Comparison of ENCODE assay signal across 9 cellular contexts in genomic region chr7:95478139-95479037, GRCh38. TPM values are rescaled to one million over a fixed set of nuclear protein-coding genes. Genes with fewer than 3 reads are reported as not detected.
DNase-seq lines count a peak whose midpoint lies in the region; ATAC-seq and TF ChIP-seq lines count a peak whose summit lies in the region.
"Had no signal": no experiment of that assay in that cellular context is flagged by ENCODE, and none has a peak within 500 bp of the region (broad histone marks: within the 10 kb centered on the region; RNA-seq: fewer than 3 reads in every experiment).

No MANE protein-coding gene starts in this region.

- H3K4me1 ChIP-seq in A673 (ENCODE audit: insufficient read depth, low read length, poor library complexity, severe bottlenecking) = peaks cover 14% of the 10 kb centered on the region
- H3K4me1 ChIP-seq in Karpas-422 (ENCODE audit: low read length) = no peaks in the 10 kb centered on the region

- DNase-seq in A673 (ENCODE audit: low spot score) = peak; percentile 87
- peak; percentile 59 for DNase-seq in Karpas-422
- peak; percentile 56 for DNase-seq in kidney tubule cell (ENCODE audit: low spot score)
- DNase-seq in ureter (ENCODE audit: low spot score) = no peak
- DNase-seq in COLO829 (ENCODE audit: low spot score) = no peak
- no peak for DNase-seq in dedifferentiated amniotic fluid mesenchymal stem cell (ENCODE audit: extremely low spot score)
- DNase-seq: activated CD4-positive, alpha-beta T cell treated with anti-CD3 and anti-CD28 coated beads, Interleukin-2, amount 50 U/mL, for 48 hours had no signal

- no peak for ATAC-seq in GM21576 (IDR thresholded peaks at IDR 0.05; ENCODE audit: unreplicated experiment)

- H3K36me3 ChIP-seq in A673 (ENCODE audit: insufficient read depth, low read length, poor library complexity, severe bottlenecking) = no peaks in the 10 kb centered on the region
- no peaks in the 10 kb centered on the region for H3K36me3 ChIP-seq in Karpas-422 (ENCODE audit: insufficient read depth, low read length)

- POLR2A ChIA-PET in A673 (lab: Charles Lee; ENCODE audit: low non-redundant PET) = no interaction called here

- CTCF ChIA-PET in A673 (lab: Charles Lee) = interaction anchor here (0.6 to 1.2 kb wide), 2 partner anchors 120 to 212 kb away, joined by 4 to 14 read pairs; no protein-coding TSS in a partner anchor

- peak; percentile 79 for TF ChIP-seq CTCF in A673 (conservative IDR thresholded peaks at IDR 0.05; ENCODE audit: low read depth, low read length)

- no peak overlapping the region for H3K9ac ChIP-seq in Karpas-422 (ENCODE audit: low read length)

- H3K9me2 ChIP-seq in Karpas-422 (replicated peaks; ENCODE audit: insufficient read depth, low read length) = no peaks in the 10 kb centered on the region

- H3K27ac ChIP-seq in A673 (ENCODE audit: low read depth, low read length, poor library complexity, severe bottlenecking) (no peak overlapping the region), Karpas-422 (ENCODE audit: low read length) (no peak overlapping the region), angular gyrus (ENCODE audit: low read depth, low read length) (peak overlapping the region; percentile 41)

- H3K4me2 ChIP-seq in Karpas-422 (ENCODE audit: low read depth, low read length, poor library complexity, severe bottlenecking) = no peak overlapping the region

- H3K27me3 ChIP-seq in A673 (replicated peaks; ENCODE audit: insufficient read depth, low read depth, low read length, poor library complexity) = no peaks in the 10 kb centered on the region
- H3K27me3 ChIP-seq in Karpas-422 (ENCODE audit: low read length) = no peaks in the 10 kb centered on the region

- H3K9me3 ChIP-seq in A673 (ENCODE audit: low read depth, low read length, poor library complexity, severe bottlenecking) = no peaks in the 10 kb centered on the region
- no peaks in the 10 kb centered on the region for H3K9me3 ChIP-seq in Karpas-422 (ENCODE audit: low read length)

- no TSS peak for BruUV-seq in A673 (replicated peaks; lab: Mats Ljungman, UMichigan)

- H4K20me1 ChIP-seq in Karpas-422 (ENCODE audit: insufficient read depth, low read depth, low read length) = no peaks in the 10 kb centered on the region

- intact Hi-C loops in A673 (cut with micrococcal nuclease; ENCODE audit: unreplicated experiment) = loop anchor here (2.0 to 10.0 kb wide), 5 partner anchors 231 to 1191 kb away; partner anchors contain the start of gene SGCE

- no peaks in the 10 kb centered on the region for H3K79me2 ChIP-seq in Karpas-422 (ENCODE audit: low read length)

- H3K4me3 ChIP-seq in A673 (ENCODE audit: low read depth, low read length, poor library complexity, severe bottlenecking) (peak overlapping the region; percentile 17), Karpas-422 (ENCODE audit: low read length) (no peak overlapping the region)

- H2AFZ ChIP-seq in Karpas-422 (ENCODE audit: low read length) = 0 out of 2 replicates have a peak overlapping the region, but pooled peaks have one; percentile 14

RNA-seq across cellular contexts. Expression of gene ASB4, which starts 7.4 kb away (rescaled TPM):
- not detected in 2 replicates for total RNA-seq in A673 (2021)
- not detected in 2 replicates for total RNA-seq in Karpas-422 (2014; rRNA removed; shearing (Covaris generic); ENCODE audit: low replicate concordance)
- not detected for total RNA-seq in ureter

RNA-seq across cellular contexts. Expression of gene PON2, which starts 43.6 kb away (rescaled TPM):
- total RNA-seq in A673 (2021) = 66.6 and 67.6 TPM in 2 replicates
- total RNA-seq in Karpas-422 (2014; rRNA removed; shearing (Covaris generic); ENCODE audit: low replicate concordance) = not detected in 2 replicates
- 76.1 TPM for total RNA-seq in ureter

Comparison
In these comparisons a context has a peak if more than half of its experiments do, and no peak if none do; other contexts are left out.
1. DNase-seq: peak in A673 (single experiment), Karpas-422 (single experiment) and kidney tubule cell (single experiment); none in ureter (single experiment), COLO829 (single experiment) and dedifferentiated amniotic fluid mesenchymal stem cell (single experiment).
2. RNA of gene PON2, which starts 43.6 kb away (total RNA-seq): 76.1 TPM in ureter (single experiment) and 66.6 to 67.6 TPM in A673; not detected in Karpas-422; every median in the first group is over 10 times any median in the second.